2 cellular contexts compared by ENCODE assay signal in the genomic region with DNA sequence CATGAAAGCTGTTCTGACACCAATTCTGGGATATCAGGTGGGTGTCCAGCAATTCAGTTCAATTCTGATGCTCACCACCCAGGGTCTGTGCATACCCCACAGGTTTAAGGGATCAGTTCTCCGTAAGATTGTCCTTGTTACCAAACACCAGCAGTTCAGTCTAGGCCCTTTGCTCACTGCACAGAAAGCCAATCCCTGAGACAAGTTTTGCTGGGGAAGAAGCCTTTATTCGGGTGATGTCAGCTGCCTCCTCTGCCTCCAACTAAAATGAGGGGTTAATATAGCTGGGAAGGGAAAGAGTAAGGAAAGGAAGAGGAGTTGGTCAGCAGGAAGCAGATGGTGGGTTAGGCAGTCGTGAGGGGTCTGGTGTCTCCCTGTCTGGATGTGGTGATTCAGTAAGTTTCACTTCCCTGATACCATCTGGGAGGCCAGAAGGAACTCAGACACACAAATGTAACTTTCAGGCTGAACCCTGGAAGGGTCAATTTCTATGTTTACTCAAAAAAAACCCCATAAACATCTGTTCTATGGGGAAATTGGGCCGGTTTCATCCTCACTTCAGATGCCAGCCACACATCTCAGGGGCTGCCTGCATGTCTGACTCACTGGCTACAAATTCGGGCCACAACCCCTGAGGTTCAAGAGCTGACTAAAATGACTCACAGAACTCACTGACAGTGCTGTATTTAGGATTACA.
A peak's percentile ranks its signal among the peaks of the same experiment; 100 is the strongest.
TF ChIP-seq lines count a peak whose summit lies in the region.

No MANE protein-coding gene starts in this region.

TF ChIP-seq in GM12878, 131 proteins besides CTCF, POLR2A, EP300 and RAD21:
- TF ChIP-seq MTA2 (IDR thresholded peaks at IDR 0.05; ENCODE audit: low read depth) (no peak), TCF3 (IDR thresholded peaks at IDR 0.05; ENCODE audit: borderline replicate concordance, insufficient read depth, low read depth, low read length) (no peak), SPI1 (IDR thresholded peaks at IDR 0.05; ENCODE audit: borderline replicate concordance, insufficient read depth, low read depth, low read length) (peak; percentile 33; the same call in 1 of the 2 replicates), MLLT1 (IDR thresholded peaks at IDR 0.05) (no peak)

TF ChIP-seq in SK-N-SH, 30 proteins besides CTCF, POLR2A, EP300 and RAD21:
- TF ChIP-seq ELF1 (IDR thresholded peaks at IDR 0.05) (no peak), RCOR1 (IDR thresholded peaks at IDR 0.05; ENCODE audit: low read length) (no peak), TEAD4 (IDR thresholded peaks at IDR 0.05; ENCODE audit: borderline replicate concordance, insufficient read depth) (no peak), TAF1 (IDR thresholded peaks at IDR 0.05; ENCODE audit: borderline replicate concordance, low read depth, low read length) (no peak), JUND (IDR thresholded peaks at IDR 0.05) (no peak), MXI1 (IDR thresholded peaks at IDR 0.05; ENCODE audit: low read depth, low read length) (no peak)
- TF ChIP-seq, protein P1, sequence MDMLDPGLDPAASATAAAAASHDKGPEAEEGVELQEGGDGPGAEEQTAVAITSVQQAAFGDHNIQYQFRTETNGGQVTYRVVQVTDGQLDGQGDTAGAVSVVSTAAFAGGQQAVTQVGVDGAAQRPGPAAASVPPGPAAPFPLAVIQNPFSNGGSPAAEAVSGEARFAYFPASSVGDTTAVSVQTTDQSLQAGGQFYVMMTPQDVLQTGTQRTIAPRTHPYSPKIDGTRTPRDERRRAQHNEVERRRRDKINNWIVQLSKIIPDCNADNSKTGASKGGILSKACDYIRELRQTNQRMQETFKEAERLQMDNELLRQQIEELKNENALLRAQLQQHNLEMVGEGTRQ (IDR thresholded peaks at IDR 0.05; ENCODE audit: borderline replicate concordance, low read depth, low read length): no peak
- TF ChIP-seq, protein P2, sequence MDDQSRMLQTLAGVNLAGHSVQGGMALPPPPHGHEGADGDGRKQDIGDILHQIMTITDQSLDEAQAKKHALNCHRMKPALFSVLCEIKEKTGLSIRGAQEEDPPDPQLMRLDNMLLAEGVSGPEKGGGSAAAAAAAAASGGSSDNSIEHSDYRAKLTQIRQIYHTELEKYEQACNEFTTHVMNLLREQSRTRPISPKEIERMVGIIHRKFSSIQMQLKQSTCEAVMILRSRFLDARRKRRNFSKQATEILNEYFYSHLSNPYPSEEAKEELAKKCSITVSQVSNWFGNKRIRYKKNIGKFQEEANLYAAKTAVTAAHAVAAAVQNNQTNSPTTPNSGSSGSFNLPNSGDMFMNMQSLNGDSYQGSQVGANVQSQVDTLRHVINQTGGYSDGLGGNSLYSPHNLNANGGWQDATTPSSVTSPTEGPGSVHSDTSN (IDR thresholded peaks at IDR 0.05): no peak
- TF ChIP-seq, protein P3, sequence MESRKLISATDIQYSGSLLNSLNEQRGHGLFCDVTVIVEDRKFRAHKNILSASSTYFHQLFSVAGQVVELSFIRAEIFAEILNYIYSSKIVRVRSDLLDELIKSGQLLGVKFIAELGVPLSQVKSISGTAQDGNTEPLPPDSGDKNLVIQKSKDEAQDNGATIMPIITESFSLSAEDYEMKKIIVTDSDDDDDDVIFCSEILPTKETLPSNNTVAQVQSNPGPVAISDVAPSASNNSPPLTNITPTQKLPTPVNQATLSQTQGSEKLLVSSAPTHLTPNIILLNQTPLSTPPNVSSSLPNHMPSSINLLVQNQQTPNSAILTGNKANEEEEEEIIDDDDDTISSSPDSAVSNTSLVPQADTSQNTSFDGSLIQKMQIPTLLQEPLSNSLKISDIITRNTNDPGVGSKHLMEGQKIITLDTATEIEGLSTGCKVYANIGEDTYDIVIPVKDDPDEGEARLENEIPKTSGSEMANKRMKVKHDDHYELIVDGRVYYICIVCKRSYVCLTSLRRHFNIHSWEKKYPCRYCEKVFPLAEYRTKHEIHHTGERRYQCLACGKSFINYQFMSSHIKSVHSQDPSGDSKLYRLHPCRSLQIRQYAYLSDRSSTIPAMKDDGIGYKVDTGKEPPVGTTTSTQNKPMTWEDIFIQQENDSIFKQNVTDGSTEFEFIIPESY (IDR thresholded peaks at IDR 0.05; ENCODE audit: borderline replicate concordance, low read depth): no peak
TF ChIP-seq in SK-N-SH: peak in this region for 0.
